In the genomic region with DNA sequence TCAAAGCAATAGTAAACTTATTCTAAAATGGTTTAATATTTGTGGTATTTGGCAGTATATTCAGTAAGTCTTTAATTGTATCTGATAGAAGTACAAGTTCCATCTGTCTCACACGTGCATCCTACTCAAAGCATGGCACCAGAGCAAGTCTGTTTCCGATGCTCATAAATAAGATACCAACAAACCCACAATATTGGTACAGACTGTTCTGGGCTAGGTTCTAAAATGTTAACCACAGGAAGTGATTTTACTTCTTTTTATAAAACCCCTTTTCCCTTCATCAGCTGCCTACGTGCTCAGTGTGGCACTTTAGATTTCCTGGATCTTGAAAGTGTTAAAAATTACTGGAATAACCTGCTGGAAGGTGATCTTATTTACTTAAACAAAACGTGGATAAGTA, we compare ENCODE assay signal across 9 cellular contexts.
DNase-seq lines count a peak whose midpoint lies in the region; TF ChIP-seq lines count a peak whose summit lies in the region.
"Had no signal": no experiment of that assay in that cellular context is flagged by ENCODE, and none has a peak within 500 bp of the region (broad histone marks: within the 10 kb centered on the region; RNA-seq: fewer than 3 reads in every experiment).

No MANE protein-coding gene starts in this region.

- DNase-seq in GM04504 (ENCODE audit: low read depth) = peak; percentile 8
- peak; percentile 35 for DNase-seq in OCI-LY7 (ENCODE audit: low spot score)
- peak; percentile 22 to 27 for DNase-seq in foreskin fibroblast
- DNase-seq in mesendoderm = no peak
- DNase-seq in DMS53 treated with DMSO at 0.1 percent for 48 hours (lab: John Stamatoyannopoulos, UW; ENCODE audit: unreplicated experiment) = no peak
- no peak for DNase-seq in testis
- no peak for DNase-seq in NCI-H774 (lab: John Stamatoyannopoulos, UW)
- DNase-seq: NCI-H748 treated with DMSO at 0.1 percent for 48 hours had no signal

- no peak overlapping the region for H2AK5ac ChIP-seq in mesendoderm (ENCODE audit: low read length)

- no peak overlapping the region for H4K5ac ChIP-seq in mesendoderm (ENCODE audit: low read length)

- H3K4me1 ChIP-seq in BLaER1 (peaks cover 46% of the 10 kb centered on the region), OCI-LY7 (ENCODE audit: insufficient read depth, low read length, poor library complexity, severe bottlenecking) (peaks cover 11% of the 10 kb centered on the region), mesendoderm (ENCODE audit: control insufficient read depth, low read depth, low read length) (no peaks in the 10 kb centered on the region), testis (no peaks in the 10 kb centered on the region)

- POLR2A ChIA-PET in OCI-LY7 (lab: Charles Lee) = interaction anchor here (0.8 to 4.5 kb wide), 8 partner anchors 11 to 428 kb away, joined by 3 to 33 read pairs (median 4); no protein-coding TSS in a partner anchor

- no peak overlapping the region for H2BK15ac ChIP-seq in mesendoderm (replicated peaks; ENCODE audit: low read depth)

- H4K20me1 ChIP-seq in BLaER1 (no peaks in the 10 kb centered on the region), OCI-LY7 (ENCODE audit: insufficient read depth, low read length) (no peaks in the 10 kb centered on the region)

- H2BK120ac ChIP-seq in mesendoderm (ENCODE audit: low read depth, low read length) = no peak overlapping the region

- H2BK5ac ChIP-seq in mesendoderm (ENCODE audit: low read length) = no peak overlapping the region

- no peak overlapping the region for H3K18ac ChIP-seq in mesendoderm (ENCODE audit: low read length)

- no CpG with 5 or more reads among the region's 4 CpGs for WGBS in mesendoderm (ENCODE audit: extremely low coverage, insufficient coverage, low lambda C conversion rate)
- 65 to 67% methylated on average over 4 of the region's 4 CpGs for WGBS in testis, 2 donors

- no peak for TF ChIP-seq POLR2A in testis (IDR thresholded peaks at IDR 0.05)

- H2AFZ ChIP-seq in OCI-LY7 (ENCODE audit: low read length) = peak overlapping the region; percentile 98

- H3K4ac ChIP-seq in mesendoderm (ENCODE audit: low read depth, low read length) = no peak overlapping the region

- H4K8ac ChIP-seq in mesendoderm (ENCODE audit: low read depth, low read length) = no peak overlapping the region

- H3K9ac ChIP-seq in BLaER1 (no peak overlapping the region), mesendoderm (ENCODE audit: low read length) (no peak overlapping the region)

- H3K9me2 ChIP-seq in OCI-LY7 (ENCODE audit: insufficient read depth, low read length) = no peaks in the 10 kb centered on the region

- peak overlapping the region; percentile 51 for H3K4me2 ChIP-seq in BLaER1
- peak overlapping the region; percentile 30; the same call in 1 of the 2 replicates for H3K4me2 ChIP-seq in OCI-LY7 (ENCODE audit: low read length)
- H3K4me2 ChIP-seq in mesendoderm (ENCODE audit: low read length) = no peak overlapping the region

- no peak overlapping the region for H3K56ac ChIP-seq in mesendoderm (ENCODE audit: low read length)

- 0 out of 2 replicates have a peak overlapping the region, but pooled peaks have one; percentile 26 for H3K27ac ChIP-seq in BLaER1
- H3K27ac ChIP-seq in OCI-LY7 (ENCODE audit: low read depth, low read length, poor library complexity, severe bottlenecking) = peak overlapping the region; percentile 27
- H3K27ac ChIP-seq in mesendoderm (ENCODE audit: low read depth, low read length) = no peak overlapping the region
- no peak overlapping the region for H3K27ac ChIP-seq in testis

- intact Hi-C loops in OCI-LY7 (cut with micrococcal nuclease; ENCODE audit: unreplicated experiment) = no loop called here
- intact Hi-C loops in testis (cut with DNase I; ENCODE audit: low total_unique reads) = no loop called here

- H3K27me3 ChIP-seq in BLaER1 (no peaks in the 10 kb centered on the region), mesendoderm (ENCODE audit: insufficient read depth, low read length, poor library complexity) (no peaks in the 10 kb centered on the region), testis (no peaks in the 10 kb centered on the region)

- no TSS peak for BruUV-seq in OCI-LY7 (replicated peaks; lab: Mats Ljungman, UMichigan)

- H3K9me3 ChIP-seq in BLaER1 (peaks cover 32% of the 10 kb centered on the region), OCI-LY7 (ENCODE audit: low read length) (peaks cover 46% of the 10 kb centered on the region; the same call in 1 of the 2 replicates), testis (no peaks in the 10 kb centered on the region)

- CTCF ChIA-PET in OCI-LY7 (lab: Charles Lee; ENCODE audit: unreplicated experiment) = interaction anchor here (0.6 kb wide), 1 partner anchor 108 kb away, joined by 3 read pairs; no protein-coding TSS in a partner anchor

- no peak overlapping the region for H3K23ac ChIP-seq in mesendoderm (ENCODE audit: low read length)

- TF ChIP-seq CTCF in OCI-LY7 (conservative IDR thresholded peaks at IDR 0.05; ENCODE audit: low read length) = no peak
- TF ChIP-seq CTCF in foreskin fibroblast (IDR thresholded peaks at IDR 0.05; ENCODE audit: low read depth, low read length) = no peak
- no peak for TF ChIP-seq CTCF in testis (IDR thresholded peaks at IDR 0.05)

- no peak overlapping the region; the same call in 1 of the 2 replicates for H3K4me3 ChIP-seq in BLaER1
- H3K4me3 ChIP-seq in OCI-LY7 (ENCODE audit: low read depth, low read length, poor library complexity, severe bottlenecking) = no peak overlapping the region
- H3K4me3 ChIP-seq in foreskin fibroblast (ENCODE audit: low read depth in 1 of 2, low read length in 2 of 2) = no peak overlapping the region
- H3K4me3 ChIP-seq in mesendoderm (ENCODE audit: low read length) = no peak overlapping the region
- no peak overlapping the region for H3K4me3 ChIP-seq in testis

- H3K36me3 ChIP-seq in BLaER1 (peaks cover 12% of the 10 kb centered on the region; the same call in 1 of the 2 replicates), OCI-LY7 (ENCODE audit: insufficient read depth, low read length) (peaks cover 32% of the 10 kb centered on the region), mesendoderm (ENCODE audit: control insufficient read depth, insufficient read depth, low read length) (no peaks in the 10 kb centered on the region), testis (ENCODE audit: low read depth, missing control alignments) (no peaks in the 10 kb centered on the region)

- no peaks in the 10 kb centered on the region for H3K79me1 ChIP-seq in mesendoderm (ENCODE audit: low read length)

- H3K79me2 ChIP-seq in OCI-LY7 (ENCODE audit: insufficient read depth, low read depth, low read length) (no peaks in the 10 kb centered on the region), mesendoderm (ENCODE audit: control insufficient read depth, insufficient read depth, low read length) (no peaks in the 10 kb centered on the region)

Comparison
In these comparisons a context has a peak if more than half of its experiments do, and no peak if none do; other contexts are left out.
1. H3K27ac ChIP-seq: peak in BLaER1 (single experiment) and OCI-LY7 (single experiment); none in mesendoderm (single experiment) and testis (0 of 2).
2. DNase-seq: peak in GM04504 (single experiment), OCI-LY7 (single experiment) and foreskin fibroblast (2 of 2); none in mesendoderm (single experiment), DMS53 treated with DMSO at 0.1 percent for 48 hours (single experiment), testis (single experiment) and NCI-H774 (single experiment).